Comparison of ENCODE assay signal across 8 cellular contexts in genomic region chr12:27220057-27220987, GRCh38. TPM values are rescaled to one million over a fixed set of nuclear protein-coding genes. Genes with fewer than 3 reads are reported as not detected.
A peak's percentile ranks its signal among the peaks of the same experiment; 100 is the strongest.
DNase-seq lines count a peak whose midpoint lies in the region; ATAC-seq and TF ChIP-seq lines count a peak whose summit lies in the region.

No MANE protein-coding gene starts in this region.

- ATAC-seq in GM18505 (IDR thresholded peaks at IDR 0.05; ENCODE audit: unreplicated experiment) (peak; percentile 69), GM21515 (IDR thresholded peaks at IDR 0.05; ENCODE audit: unreplicated experiment) (peak; percentile 61), HG03460 (IDR thresholded peaks at IDR 0.05; ENCODE audit: unreplicated experiment) (peak; percentile 66)

- peak; percentile 31 for TF ChIP-seq POLR2A in GM18505 (IDR thresholded peaks at IDR 0.05; ENCODE audit: borderline replicate concordance, extremely low read depth, insufficient read depth, insufficient read length)

- no peak for TF ChIP-seq CTCF in epithelial cell of esophagus (IDR thresholded peaks at IDR 0.05; ENCODE audit: insufficient read depth, low read depth, low read length, missing control alignments)

- peak; percentile 60 for DNase-seq in epithelial cell of esophagus (ENCODE audit: low read depth)
- no peak for DNase-seq in NCI-H2171 (lab: John Stamatoyannopoulos, UW)
- no peak for DNase-seq in HT-29 (ENCODE audit: low spot score)
- DNase-seq in NCI-H526 treated with DMSO at 0.1 percent for 48 hours (lab: John Stamatoyannopoulos, UW) = no peak
- DNase-seq in NCI-H1436 treated with DMSO at 0.1 percent for 48 hours (lab: John Stamatoyannopoulos, UW) = no peak

- H3K4me3 ChIP-seq in epithelial cell of esophagus (ENCODE audit: low read length) = no peak overlapping the region

RNA-seq across cellular contexts. Expression of gene STK38L, which starts 23.8 kb away (rescaled TPM):
- total RNA-seq in HT-29 (2014; rRNA removed; shearing (Covaris generic)) = 19.6 and 33.2 TPM in 2 replicates
